In genomic region chr21:39676054-39676771, GRCh38 we compare ENCODE assay signal across 8 cellular contexts.
DNase-seq lines count a peak whose midpoint lies in the region; ATAC-seq and TF ChIP-seq lines count a peak whose summit lies in the region.

No MANE protein-coding gene starts in this region.

- TF ChIP-seq CTCF in Caco-2 (IDR thresholded peaks at IDR 0.05; ENCODE audit: insufficient read depth in 1 of 2, low read depth in 1 of 2, low read length in 1 of 2, severe bottlenecking in 1 of 2, unreplicated experiment in 1 of 2), result no peak
- TF ChIP-seq CTCF in Calu3 (IDR thresholded peaks at IDR 0.05; ENCODE audit: unreplicated experiment), result no peak

- peaks cover 15% of the 10 kb centered on the region for H3K4me1 Mint-ChIP-seq in Caco-2 (ENCODE audit: low read depth, unreplicated experiment)
- H3K4me1 Mint-ChIP-seq in Calu3 (ENCODE audit: low read depth, unreplicated experiment), result peaks cover 15% of the 10 kb centered on the region

- H3K36me3 ChIP-seq in Caco-2 (ENCODE audit: control insufficient read depth, insufficient read depth, low read length), result no peaks in the 10 kb centered on the region

- no peaks in the 10 kb centered on the region for H3K27me3 ChIP-seq in Caco-2 (replicated peaks; ENCODE audit: control insufficient read depth, insufficient read depth, low read length)

- no peaks in the 10 kb centered on the region for H3K4me1 ChIP-seq in Caco-2

- H3K36me3 Mint-ChIP-seq in Caco-2 (ENCODE audit: insufficient read depth, unreplicated experiment), result no peaks in the 10 kb centered on the region
- H3K36me3 Mint-ChIP-seq in Calu3 (ENCODE audit: insufficient read depth, unreplicated experiment), result peaks cover 5% of the 10 kb centered on the region

- H3K9me3 Mint-ChIP-seq in Caco-2 (ENCODE audit: unreplicated experiment) (no peaks in the 10 kb centered on the region), Calu3 (ENCODE audit: low read depth, unreplicated experiment) (no peaks in the 10 kb centered on the region)

- POLR2A ChIA-PET in Caco-2 (lab: Charles Lee), result no interaction called here

- BruUV-seq in Caco-2 (replicated peaks; lab: Mats Ljungman, UMichigan), result no TSS peak
- no TSS peak for BruUV-seq in Calu3 (replicated peaks; lab: Mats Ljungman, UMichigan)

- no peak overlapping the region for H3K27ac Mint-ChIP-seq in Caco-2 (ENCODE audit: unreplicated experiment)
- no peak overlapping the region for H3K27ac Mint-ChIP-seq in Calu3 (ENCODE audit: unreplicated experiment)

- H3K27ac ChIP-seq in epithelial cell of prostate, result peak overlapping the region; percentile 90

- H3K4me3 Mint-ChIP-seq in Caco-2 (ENCODE audit: unreplicated experiment), result no peak overlapping the region
- no peak overlapping the region for H3K4me3 Mint-ChIP-seq in Calu3 (ENCODE audit: low read depth, unreplicated experiment)

- CTCF ChIA-PET in Caco-2 (lab: Charles Lee), result no interaction called here
- CTCF ChIA-PET in Calu3 (lab: Charles Lee), result no interaction called here

- no peaks in the 10 kb centered on the region; the same call in 1 of the 2 replicates for H3K9me3 ChIP-seq in Caco-2

- no peak overlapping the region for H3K4me3 ChIP-seq in Caco-2 (ENCODE audit: low read depth, low read length)

- DNase-seq in NCI-H2227 (lab: John Stamatoyannopoulos, UW; ENCODE audit: unreplicated experiment) (peak; percentile 64), epithelial cell of prostate (ENCODE audit: low read depth, low spot score) (peak; percentile 88), pons (ENCODE audit: low spot score) (peak; percentile 59), GF-D8 (lab: John Stamatoyannopoulos, UW) (no peak), Caco-2 (no peak), Calu3 (no peak), LoVo (ENCODE audit: low spot score) (no peak)

- intact Hi-C loops in Caco-2 (cut with micrococcal nuclease; ENCODE audit: unreplicated experiment), result no loop called here
- intact Hi-C loops in Calu3 (cut with micrococcal nuclease; ENCODE audit: unreplicated experiment), result no loop called here

- peak; percentile 76 for ATAC-seq in GM19463 (IDR thresholded peaks at IDR 0.05; ENCODE audit: unreplicated experiment)

- H3K27me3 Mint-ChIP-seq in Caco-2 (ENCODE audit: insufficient read depth, unreplicated experiment) (no peaks in the 10 kb centered on the region), Calu3 (ENCODE audit: unreplicated experiment) (no peaks in the 10 kb centered on the region)

Comparison
In these comparisons a context has a peak if more than half of its experiments do, and no peak if none do; other contexts are left out.
1. DNase-seq: peak in NCI-H2227 (single experiment), epithelial cell of prostate (single experiment) and pons (single experiment); none in GF-D8 (single experiment), Caco-2 (0 of 2), Calu3 (single experiment) and LoVo (single experiment).